In genomic region chrX:70479197-70479969, GRCh38 we compare ENCODE assay signal across 14 cellular contexts. TPM values are rescaled to one million over a fixed set of nuclear protein-coding genes. Genes with fewer than 3 reads are reported as not detected.
DNase-seq lines count a peak whose midpoint lies in the region; ATAC-seq and TF ChIP-seq lines count a peak whose summit lies in the region.
"Had no signal": no experiment of that assay in that cellular context is flagged by ENCODE, and none has a peak within 500 bp of the region (broad histone marks: within the 10 kb centered on the region; RNA-seq: fewer than 3 reads in every experiment).

No MANE protein-coding gene starts in this region.

- TF ChIP-seq CTCF in AG04449 (IDR thresholded peaks at IDR 0.05; ENCODE audit: insufficient read depth, low read length, missing control alignments) (no peak), colonic mucosa (IDR thresholded peaks at IDR 0.05) (no peak), mucosa of descending colon (IDR thresholded peaks at IDR 0.05) (no peak), upper lobe of right lung (IDR thresholded peaks at IDR 0.05) (no peak)

- no peak overlapping the region for H3K4me3 Mint-ChIP-seq in activated CD4-positive, alpha-beta T cell treated with anti-CD3 and anti-CD28 coated beads, Interleukin-2, amount 10 ng/mL, durations not matched to agents 7 days and 5 days
- H3K4me3 Mint-ChIP-seq in naive thymus-derived CD8-positive, alpha-beta T cell, result no peak overlapping the region
- H3K4me3 Mint-ChIP-seq: stimulated activated naive CD8-positive, alpha-beta T cell treated with anti-CD3 and anti-CD28 coated beads, Interleukin-15, Interleukin-2, amounts not matched to agents 100 ng/mL and 50 ng/mL, for 24 hours; T-helper 17 cell had no signal

- peak overlapping the region in 1 of 2 donors; percentile 61 for H3K9ac ChIP-seq in colonic mucosa (ENCODE audit: low read depth in 2 of 2, low read length in 2 of 2)

- DNase-seq in AG04449 (ENCODE audit: low read depth, low spot score) (peak; percentile 16), M059J (ENCODE audit: low read depth) (peak; percentile 90), colonic mucosa (no peak), mucosa of descending colon (peak in 1 of 3 donors; percentile 50), upper lobe of right lung (no peak), T-helper 9 cell (no peak)
- no peak for DNase-seq in activated CD4-positive, alpha-beta T cell treated with anti-CD3 and anti-CD28 coated beads, Interleukin-2, amount 10 ng/mL, durations not matched to agents 7 days and 5 days
- no peak for DNase-seq in naive thymus-derived CD8-positive, alpha-beta T cell
- DNase-seq: Caco-2, cerebellar nuclear complex, T-helper 17 cell had no signal

- ATAC-seq in mucosa of descending colon, result peak; percentile 61
- ATAC-seq in upper lobe of right lung, result no peak
- ATAC-seq in naive thymus-derived CD8-positive, alpha-beta T cell, result no peak
- ATAC-seq: K562, T-helper 17 cell had no signal

- POLR2A ChIA-PET in AG04449 (lab: Yijun Ruan, JAX), result no interaction called here
- POLR2A ChIA-PET in activated CD4-positive, alpha-beta T cell treated with anti-CD3 and anti-CD28 coated beads, Interleukin-2, amount 10 ng/mL, durations not matched to agents 7 days and 5 days (lab: Charles Lee), result no interaction called here
- POLR2A ChIA-PET in naive thymus-derived CD8-positive, alpha-beta T cell (lab: Charles Lee), result no interaction called here

- H3K4me3 ChIP-seq in AG04449 (ENCODE audit: low read depth, low read length) (no peak overlapping the region), colonic mucosa (no peak overlapping the region), mucosa of descending colon (no peak overlapping the region), upper lobe of right lung (no peak overlapping the region)
- H3K4me3 ChIP-seq: K562, ovary had no signal

- peaks cover 3% of the 10 kb centered on the region for H3K4me1 Mint-ChIP-seq in activated CD4-positive, alpha-beta T cell treated with anti-CD3 and anti-CD28 coated beads, Interleukin-2, amount 10 ng/mL, durations not matched to agents 7 days and 5 days
- peaks cover 0 to 4% (median 0%) of the 10 kb centered on the region in 4 donors for H3K4me1 Mint-ChIP-seq in naive thymus-derived CD8-positive, alpha-beta T cell

- peaks cover 7% of the 10 kb centered on the region for H3K36me3 Mint-ChIP-seq in activated CD4-positive, alpha-beta T cell treated with anti-CD3 and anti-CD28 coated beads, Interleukin-2, amount 10 ng/mL, durations not matched to agents 7 days and 5 days (ENCODE audit: low read depth)
- peaks cover 4 to 29% (median 5%) of the 10 kb centered on the region in 3 donors for H3K36me3 Mint-ChIP-seq in naive thymus-derived CD8-positive, alpha-beta T cell

- no peaks in the 10 kb centered on the region for H3K27me3 ChIP-seq in colonic mucosa
- no peaks in the 10 kb centered on the region for H3K27me3 ChIP-seq in upper lobe of right lung
- H3K27me3 ChIP-seq: ovary had no signal

- no peaks in the 10 kb centered on the region for H3K9me3 Mint-ChIP-seq in activated CD4-positive, alpha-beta T cell treated with anti-CD3 and anti-CD28 coated beads, Interleukin-2, amount 10 ng/mL, durations not matched to agents 7 days and 5 days
- no peaks in the 10 kb centered on the region for H3K9me3 Mint-ChIP-seq in naive thymus-derived CD8-positive, alpha-beta T cell
- H3K9me3 Mint-ChIP-seq: stimulated activated naive CD8-positive, alpha-beta T cell treated with anti-CD3 and anti-CD28 coated beads, Interleukin-15, Interleukin-2, amounts not matched to agents 100 ng/mL and 50 ng/mL, for 24 hours had no signal

- no peak overlapping the region for H3K27ac Mint-ChIP-seq in activated CD4-positive, alpha-beta T cell treated with anti-CD3 and anti-CD28 coated beads, Interleukin-2, amount 10 ng/mL, durations not matched to agents 7 days and 5 days
- peak overlapping the region in 1 of 10 donors; percentile 12 for H3K27ac Mint-ChIP-seq in naive thymus-derived CD8-positive, alpha-beta T cell
- H3K27ac Mint-ChIP-seq: stimulated activated naive CD8-positive, alpha-beta T cell treated with anti-CD3 and anti-CD28 coated beads, Interleukin-15, Interleukin-2, amounts not matched to agents 100 ng/mL and 50 ng/mL, for 24 hours; T-helper 17 cell had no signal

- H3K36me3 ChIP-seq in colonic mucosa (no peaks in the 10 kb centered on the region), mucosa of descending colon (ENCODE audit: low read depth) (no peaks in the 10 kb centered on the region), upper lobe of right lung (no peaks in the 10 kb centered on the region)
- H3K36me3 ChIP-seq: ovary had no signal

- H3K27ac ChIP-seq in colonic mucosa (peak overlapping the region; percentile 79), upper lobe of right lung (no peak overlapping the region)

- no peaks in the 10 kb centered on the region for H3K9me3 ChIP-seq in colonic mucosa
- H3K9me3 ChIP-seq in mucosa of descending colon, result no peaks in the 10 kb centered on the region
- no peaks in the 10 kb centered on the region for H3K9me3 ChIP-seq in upper lobe of right lung
- H3K9me3 ChIP-seq: Caco-2, ovary had no signal

- H3K27me3 Mint-ChIP-seq in activated CD4-positive, alpha-beta T cell treated with anti-CD3 and anti-CD28 coated beads, Interleukin-2, amount 10 ng/mL, durations not matched to agents 7 days and 5 days, result no peaks in the 10 kb centered on the region
- no peaks in the 10 kb centered on the region for H3K27me3 Mint-ChIP-seq in naive thymus-derived CD8-positive, alpha-beta T cell
- H3K27me3 Mint-ChIP-seq: stimulated activated naive CD8-positive, alpha-beta T cell treated with anti-CD3 and anti-CD28 coated beads, Interleukin-15, Interleukin-2, amounts not matched to agents 100 ng/mL and 50 ng/mL, for 24 hours; T-helper 17 cell had no signal

- H3K4me1 ChIP-seq in colonic mucosa (peaks cover 9% of the 10 kb centered on the region), mucosa of descending colon (ENCODE audit: low read depth) (peaks cover 18% of the 10 kb centered on the region), upper lobe of right lung (peaks cover 24% of the 10 kb centered on the region)

- intact Hi-C loops in colonic mucosa (cut with DNase I) (no loop called here), mucosa of descending colon (cut with DNase I, micrococcal nuclease) (no loop called here), upper lobe of right lung (cut with DNase I) (no loop called here)

- CTCF ChIA-PET in AG04449 (lab: Yijun Ruan, JAX), result interaction anchor here (1.2 to 2.9 kb wide), 2 partner anchors 24 to 27 kb away, joined by 3 to 11 read pairs; no protein-coding TSS in a partner anchor
- CTCF ChIA-PET in activated CD4-positive, alpha-beta T cell treated with anti-CD3 and anti-CD28 coated beads, Interleukin-2, amount 10 ng/mL, durations not matched to agents 7 days and 5 days (lab: Charles Lee), result interaction anchor here (0.6 to 1.4 kb wide), 3 partner anchors 13 to 99 kb away, joined by 3 to 7 read pairs (median 4); no protein-coding TSS in a partner anchor

RNA-seq across cellular contexts. Expression of gene DLG3, which starts 34.7 kb away (rescaled TPM):
- total RNA-seq in M059J (2014; rRNA removed; shearing (Covaris generic)), result 7.8 and 13.1 TPM in 2 replicates
- total RNA-seq in colonic mucosa (10 to 100 TPM; 68.9 to 78.9 TPM), mucosa of descending colon (10 to 100 TPM; 41.9 to 76.0 (median 72.8) TPM), upper lobe of right lung (24.4 TPM)
- total RNA-seq in activated CD4-positive, alpha-beta T cell treated with anti-CD3 and anti-CD28 coated beads, Interleukin-2, amount 10 ng/mL, durations not matched to agents 7 days and 5 days, result 10 to 100 TPM; 19.9 to 20.1 TPM
- 1 to 10 TPM; 5.6 to 6.7 TPM for total RNA-seq in naive thymus-derived CD8-positive, alpha-beta T cell
- 1 to 10 TPM; 2.3 to 6.3 (median 3.7) TPM for polyA plus RNA-seq in naive thymus-derived CD8-positive, alpha-beta T cell

RNA-seq across cellular contexts. Expression of gene GDPD2, which starts 56.3 kb away (rescaled TPM):
- total RNA-seq in M059J (2014; rRNA removed; shearing (Covaris generic)), result 0.10 TPM in 1 of 2 replicates, not detected in the other
- 10 to 100 TPM in 1 of 2 donors, 1 to 10 TPM in 1; 5.0 to 15.3 TPM for total RNA-seq in colonic mucosa
- total RNA-seq in mucosa of descending colon, result 10 to 100 TPM in 2 of 3 donors, 1 to 10 TPM in 1; 9.0 to 28.5 (median 25.9) TPM
- not detected for total RNA-seq in upper lobe of right lung
- total RNA-seq in activated CD4-positive, alpha-beta T cell treated with anti-CD3 and anti-CD28 coated beads, Interleukin-2, amount 10 ng/mL, durations not matched to agents 7 days and 5 days, result under 1 TPM; 0.22 to 0.23 TPM
- total RNA-seq in naive thymus-derived CD8-positive, alpha-beta T cell, result not detected
- not detected for polyA plus RNA-seq in naive thymus-derived CD8-positive, alpha-beta T cell
- total RNA-seq: K562, ovary, T-helper 17 cell had no signal
- polyA plus RNA-seq: K562, ovary had no signal

Comparison
In these comparisons a context has a peak if more than half of its experiments do, and no peak if none do; other contexts are left out.
1. DNase-seq: peak in AG04449 (single experiment) and M059J (single experiment); none in colonic mucosa (single experiment), upper lobe of right lung (single experiment), activated CD4-positive, alpha-beta T cell treated with anti-CD3 and anti-CD28 coated beads, Interleukin-2, amount 10 ng/mL, durations not matched to agents 7 days and 5 days (single experiment), T-helper 9 cell (single experiment) and naive thymus-derived CD8-positive, alpha-beta T cell (0 of 10).